1 cellular context compared by ENCODE assay signal in the genomic region with DNA sequence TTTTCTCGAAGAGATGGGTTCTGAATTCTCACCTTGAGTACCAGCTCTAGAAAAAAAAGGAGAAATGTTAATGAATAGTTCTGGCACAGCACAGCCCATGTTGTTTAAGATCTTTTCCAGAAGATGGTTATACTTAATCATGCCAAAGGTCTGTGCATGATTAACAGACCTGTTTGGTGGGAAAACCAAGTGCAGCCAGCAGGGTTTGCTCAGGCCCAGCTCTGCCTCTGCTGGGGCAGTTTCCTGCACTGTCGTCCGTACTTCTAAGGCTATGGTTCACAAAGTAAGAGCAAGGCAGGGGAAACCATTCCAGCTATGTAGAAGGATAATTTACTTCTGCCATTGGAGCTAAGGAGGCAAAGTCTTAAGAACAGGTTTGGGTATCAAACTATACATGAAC.
TF ChIP-seq lines count a peak whose summit lies in the region.

No MANE protein-coding gene starts in this region.

TF ChIP-seq in A549, 52 proteins besides CTCF, POLR2A, EP300 and RAD21:
- TF ChIP-seq NFE2L2 (conservative IDR thresholded peaks at IDR 0.05; ENCODE audit: low read length): no peak
- TF ChIP-seq JUN (IDR thresholded peaks at IDR 0.05): 0 out of 5 replicates have a peak, but pooled peaks of 1 of the 2 experiments have one; percentile 23
TF ChIP-seq in A549: peak in this region for 1.
